In genomic region chr12:69677-70076, GRCh38 we compare ENCODE assay signal across 1 cellular context. TPM values are rescaled to one million over a fixed set of nuclear protein-coding genes. Genes with fewer than 3 reads are reported as not detected.
"Had no signal": no experiment of that assay in that cellular context is flagged by ENCODE, and none has a peak within 500 bp of the region (broad histone marks: within the 10 kb centered on the region; RNA-seq: fewer than 3 reads in every experiment).

No MANE protein-coding gene starts in this region.

RNA-seq across cellular contexts. Expression of gene IQSEC3, which starts 3.1 kb away (rescaled TPM):
- total RNA-seq: bronchial epithelial cell had no signal
